In genomic region chr4:100162027-100162685, GRCh38 we compare ENCODE assay signal across 14 cellular contexts. TPM values are rescaled to one million over a fixed set of nuclear protein-coding genes. Genes with fewer than 3 reads are reported as not detected.
DNase-seq lines count a peak whose midpoint lies in the region; ATAC-seq lines count a peak whose summit lies in the region.
"Had no signal": no experiment of that assay in that cellular context is flagged by ENCODE, and none has a peak within 500 bp of the region (broad histone marks: within the 10 kb centered on the region; RNA-seq: fewer than 3 reads in every experiment).

No MANE protein-coding gene starts in this region.

- ATAC-seq in activated CD8-positive, alpha-beta memory T cell treated with anti-CD3 and anti-CD28 coated beads, Interleukin-2, amount 10 ng/mL, durations not matched to agents 7 days and 5 days, result no peak
- ATAC-seq in GM21825 (IDR thresholded peaks at IDR 0.05; ENCODE audit: unreplicated experiment) (peak; percentile 91), HG03354 (IDR thresholded peaks at IDR 0.05; ENCODE audit: poor library complexity, severe bottlenecking, unreplicated experiment) (peak; percentile 83)

- H3K36me3 Mint-ChIP-seq in activated CD8-positive, alpha-beta memory T cell treated with anti-CD3 and anti-CD28 coated beads, Interleukin-2, amount 10 ng/mL, durations not matched to agents 7 days and 5 days, result peaks cover 26% of the 10 kb centered on the region
- H3K36me3 Mint-ChIP-seq in immature natural killer cell, result peaks cover 0 to 5% (median 3%) of the 10 kb centered on the region in 3 donors

- H3K4me3 Mint-ChIP-seq in activated CD8-positive, alpha-beta memory T cell treated with anti-CD3 and anti-CD28 coated beads, Interleukin-2, amount 10 ng/mL, durations not matched to agents 7 days and 5 days, result no peak overlapping the region
- no peak overlapping the region for H3K4me3 Mint-ChIP-seq in immature natural killer cell
- H3K4me3 Mint-ChIP-seq: activated naive CD8-positive, alpha-beta T cell; dendritic cell treated with granulocyte-macrophage colony-stimulating factor and Interleukin-4, amounts not matched to agents 40 ng/mL and 50 ng/mL, for 4 days had no signal

- CTCF ChIA-PET in activated CD8-positive, alpha-beta memory T cell treated with anti-CD3 and anti-CD28 coated beads, Interleukin-2, amount 10 ng/mL, durations not matched to agents 7 days and 5 days (lab: Charles Lee), result interaction anchor here (1.0 kb wide), 1 partner anchor 10 kb away, joined by 3 read pairs; no protein-coding TSS in a partner anchor

- peak overlapping the region; percentile 52 for H3K27ac Mint-ChIP-seq in activated CD8-positive, alpha-beta memory T cell treated with anti-CD3 and anti-CD28 coated beads, Interleukin-2, amount 10 ng/mL, durations not matched to agents 7 days and 5 days
- H3K27ac Mint-ChIP-seq in immature natural killer cell, result no peak overlapping the region
- H3K27ac Mint-ChIP-seq: activated naive CD8-positive, alpha-beta T cell; dendritic cell treated with granulocyte-macrophage colony-stimulating factor and Interleukin-4, amounts not matched to agents 40 ng/mL and 50 ng/mL, for 4 days had no signal

- H3K9me3 Mint-ChIP-seq in activated CD8-positive, alpha-beta memory T cell treated with anti-CD3 and anti-CD28 coated beads, Interleukin-2, amount 10 ng/mL, durations not matched to agents 7 days and 5 days (ENCODE audit: low read depth), result peaks cover 14% of the 10 kb centered on the region
- H3K9me3 Mint-ChIP-seq in immature natural killer cell, result peaks cover 0 to 28% (median 11%) of the 10 kb centered on the region in 6 donors

- H3K27me3 Mint-ChIP-seq in activated CD8-positive, alpha-beta memory T cell treated with anti-CD3 and anti-CD28 coated beads, Interleukin-2, amount 10 ng/mL, durations not matched to agents 7 days and 5 days, result no peaks in the 10 kb centered on the region
- H3K27me3 Mint-ChIP-seq in immature natural killer cell (ENCODE audit: low read depth in 3 of 3), result peaks cover 0 to 9% (median 4%) of the 10 kb centered on the region in 3 donors
- H3K27me3 Mint-ChIP-seq: activated naive CD8-positive, alpha-beta T cell; dendritic cell treated with granulocyte-macrophage colony-stimulating factor and Interleukin-4, amounts not matched to agents 40 ng/mL and 50 ng/mL, for 4 days had no signal

- DNase-seq in activated CD8-positive, alpha-beta memory T cell treated with anti-CD3 and anti-CD28 coated beads, Interleukin-2, amount 10 ng/mL, durations not matched to agents 7 days and 5 days, result no peak
- no peak for DNase-seq in activated CD8-positive, alpha-beta memory T cell treated with anti-CD3 and anti-CD28 coated beads, Interleukin-2, amount 50 U/mL, for 48 hours
- peak; percentile 73 for DNase-seq in renal cortical epithelial cell (ENCODE audit: low read depth)
- DNase-seq in NCI-H2227 treated with DMSO at 0.1 percent for 48 hours (lab: John Stamatoyannopoulos, UW), result no peak
- DNase-seq in inferior parietal cortex (ENCODE audit: extremely low spot score), result no peak
- no peak for DNase-seq in immature natural killer cell
- DNase-seq: hippocampal formation, NCI-H1694 treated with DMSO at 0.1 percent for 48 hours, Right ventricle myocardium superior, spleen had no signal

- peaks cover 33% of the 10 kb centered on the region for H3K4me1 Mint-ChIP-seq in activated CD8-positive, alpha-beta memory T cell treated with anti-CD3 and anti-CD28 coated beads, Interleukin-2, amount 10 ng/mL, durations not matched to agents 7 days and 5 days
- peaks cover 7 to 11% of the 10 kb centered on the region in 2 donors for H3K4me1 Mint-ChIP-seq in immature natural killer cell

RNA-seq across cellular contexts. Expression of gene DDIT4L, which starts 28.1 kb away (rescaled TPM):
- total RNA-seq in activated CD8-positive, alpha-beta memory T cell treated with anti-CD3 and anti-CD28 coated beads, Interleukin-2, amount 10 ng/mL, durations not matched to agents 7 days and 5 days, result under 1 TPM; 0.21 to 0.58 TPM
- 3.9 and 8.2 TPM in 2 replicates for total RNA-seq in renal cortical epithelial cell
- not detected for polyA plus RNA-seq in immature natural killer cell
